Comparison of ENCODE assay signal across 1 cellular context in the genomic region with DNA sequence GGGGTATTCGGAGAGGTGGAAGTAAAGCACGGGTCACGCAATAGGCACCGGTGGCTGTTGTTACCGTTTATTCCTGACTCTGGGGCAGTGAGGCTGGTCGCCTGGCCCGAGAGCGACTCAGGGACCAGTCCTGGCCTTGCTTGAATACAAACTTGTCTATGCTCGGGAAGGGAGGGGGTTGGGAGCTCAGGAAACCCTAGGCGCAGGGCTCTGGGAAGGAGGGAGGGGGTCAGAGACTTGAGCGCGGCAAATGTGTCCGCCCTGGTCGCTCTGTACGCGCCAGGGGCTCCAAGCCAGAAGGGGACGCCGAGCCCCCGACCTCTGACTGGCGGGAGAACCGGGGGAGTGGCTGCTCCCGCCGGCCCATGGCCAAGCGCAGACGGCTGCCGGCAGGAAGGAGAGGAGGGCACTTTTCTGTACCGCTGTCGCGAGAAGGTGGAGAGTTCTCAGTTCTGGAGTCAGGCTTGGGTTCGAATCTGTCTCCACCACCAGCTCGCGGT.
TF ChIP-seq lines count a peak whose summit lies in the region.

No MANE protein-coding gene starts in this region.

TF ChIP-seq in H1, 55 proteins besides CTCF, POLR2A, EP300 and RAD21:
- TF ChIP-seq, protein P1, sequence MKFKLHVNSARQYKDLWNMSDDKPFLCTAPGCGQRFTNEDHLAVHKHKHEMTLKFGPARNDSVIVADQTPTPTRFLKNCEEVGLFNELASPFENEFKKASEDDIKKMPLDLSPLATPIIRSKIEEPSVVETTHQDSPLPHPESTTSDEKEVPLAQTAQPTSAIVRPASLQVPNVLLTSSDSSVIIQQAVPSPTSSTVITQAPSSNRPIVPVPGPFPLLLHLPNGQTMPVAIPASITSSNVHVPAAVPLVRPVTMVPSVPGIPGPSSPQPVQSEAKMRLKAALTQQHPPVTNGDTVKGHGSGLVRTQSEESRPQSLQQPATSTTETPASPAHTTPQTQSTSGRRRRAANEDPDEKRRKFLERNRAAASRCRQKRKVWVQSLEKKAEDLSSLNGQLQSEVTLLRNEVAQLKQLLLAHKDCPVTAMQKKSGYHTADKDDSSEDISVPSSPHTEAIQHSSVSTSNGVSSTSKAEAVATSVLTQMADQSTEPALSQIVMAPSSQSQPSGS (IDR thresholded peaks at IDR 0.05; ENCODE audit: low read length): no peak
- TF ChIP-seq KDM1A (IDR thresholded peaks at IDR 0.05; ENCODE audit: borderline replicate concordance, low read length): 0 out of 2 replicates have a peak, but pooled peaks have one; percentile 14
- no peak for TF ChIP-seq SAP30 (IDR thresholded peaks at IDR 0.05; ENCODE audit: insufficient read depth, insufficient replicate concordance, low read length)
- TF ChIP-seq GABPA (IDR thresholded peaks at IDR 0.05; ENCODE audit: borderline replicate concordance, insufficient read depth, low read length): no peak
- TF ChIP-seq RXRA (IDR thresholded peaks at IDR 0.05; ENCODE audit: insufficient read depth, low read depth, low read length): no peak
- TF ChIP-seq CEBPB (IDR thresholded peaks at IDR 0.05; ENCODE audit: low read depth, low read length): no peak
- no peak for TF ChIP-seq BCL11A (IDR thresholded peaks at IDR 0.05; ENCODE audit: low read depth in 2 of 2, low read length in 2 of 2)
- TF ChIP-seq POLR2AphosphoS5 (IDR thresholded peaks at IDR 0.05; ENCODE audit: low read depth, low read length): no peak
- no peak for TF ChIP-seq TBP (IDR thresholded peaks at IDR 0.05; ENCODE audit: low read depth, low read length)
- TF ChIP-seq MAFK (IDR thresholded peaks at IDR 0.05; ENCODE audit: low read depth, low read length): no peak
- peak; percentile 42; the same call in 1 of the 2 replicates for TF ChIP-seq SUZ12 (IDR thresholded peaks at IDR 0.05; ENCODE audit: low read length)
- no peak for TF ChIP-seq NRF1 (IDR thresholded peaks at IDR 0.05; ENCODE audit: low read depth, low read length)
- TF ChIP-seq JUN (IDR thresholded peaks at IDR 0.05; ENCODE audit: low read depth, low read length): no peak
- TF ChIP-seq RNF2 (IDR thresholded peaks at IDR 0.05; ENCODE audit: borderline replicate concordance, low read depth, low read length, missing control alignments, poor library complexity, severe bottlenecking): no peak
- TF ChIP-seq TAF7 (optimal IDR thresholded peaks at IDR 0.05; ENCODE audit: borderline replicate concordance, low read depth, low read length): no peak
- TF ChIP-seq, protein P2, sequence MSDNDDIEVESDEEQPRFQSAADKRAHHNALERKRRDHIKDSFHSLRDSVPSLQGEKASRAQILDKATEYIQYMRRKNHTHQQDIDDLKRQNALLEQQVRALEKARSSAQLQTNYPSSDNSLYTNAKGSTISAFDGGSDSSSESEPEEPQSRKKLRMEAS (IDR thresholded peaks at IDR 0.05): no peak; the same call in 1 of the 2 replicates
- peak; percentile 82 for TF ChIP-seq CHD2 (IDR thresholded peaks at IDR 0.05; ENCODE audit: low read length)
- TF ChIP-seq CBX5 (IDR thresholded peaks at IDR 0.05; ENCODE audit: low read depth, low read length): no peak
- TF ChIP-seq NANOG (IDR thresholded peaks at IDR 0.05; ENCODE audit: insufficient read depth, low read depth, low read length, poor library complexity, severe bottlenecking): no peak
- TF ChIP-seq EGR1 (IDR thresholded peaks at IDR 0.05; ENCODE audit: borderline replicate concordance, low read depth, low read length): no peak
- no peak for TF ChIP-seq SP2 (IDR thresholded peaks at IDR 0.05; ENCODE audit: low read length)
- peak; percentile 19; the same call in 1 of the 2 replicates for TF ChIP-seq BRCA1 (IDR thresholded peaks at IDR 0.05; ENCODE audit: low read depth, low read length)
- peak; percentile 26 for TF ChIP-seq EZH2 (IDR thresholded peaks at IDR 0.05; ENCODE audit: low read depth, low read length, severe bottlenecking)
TF ChIP-seq in H1: peak in this region for 5.
